In the genomic region with DNA sequence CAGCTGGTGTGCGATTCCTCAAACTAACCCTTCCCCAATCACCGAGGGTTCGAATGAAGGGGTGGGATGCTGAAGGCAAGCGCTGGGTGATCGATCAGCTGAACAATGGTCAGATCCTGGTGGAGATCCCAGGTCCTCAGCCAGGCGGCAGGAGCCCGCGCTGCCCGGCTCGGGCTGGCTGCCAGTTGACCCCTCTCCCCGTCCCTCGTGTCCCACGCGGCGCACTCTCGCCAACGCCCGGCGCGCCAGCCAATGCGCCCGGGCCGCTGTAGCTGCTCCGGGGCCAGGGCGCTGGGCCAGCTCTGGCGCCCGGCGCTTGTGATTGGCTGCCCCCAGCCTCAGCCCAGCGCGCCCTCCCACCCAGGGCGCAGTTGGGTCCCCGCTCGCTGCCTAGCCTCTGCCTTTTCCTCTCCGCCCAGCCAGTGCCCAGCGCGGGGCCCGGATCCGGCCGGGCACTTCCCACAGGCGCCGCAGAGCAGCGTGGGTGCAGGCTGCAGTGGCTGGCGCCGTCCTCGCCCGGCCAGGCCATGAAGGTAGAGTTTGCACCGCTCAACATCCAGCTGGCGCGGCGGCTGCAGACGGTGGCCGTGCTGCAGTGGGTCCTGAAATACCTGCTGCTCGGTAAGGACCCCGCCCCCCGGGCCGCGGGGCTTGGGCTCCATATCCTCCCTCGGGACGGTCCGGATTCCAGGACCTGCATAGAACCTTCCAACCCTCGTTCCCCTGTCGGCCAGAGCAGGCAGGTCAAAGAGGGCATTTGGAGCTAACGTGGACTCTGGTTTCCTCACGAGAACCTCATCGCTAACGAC, we compare ENCODE assay signal across 8 cellular contexts. TPM values are rescaled to one million over a fixed set of nuclear protein-coding genes. Genes with fewer than 3 reads are reported as not detected.
A peak's percentile ranks its signal among the peaks of the same experiment; 100 is the strongest.
DNase-seq lines count a peak whose midpoint lies in the region; TF ChIP-seq lines count a peak whose summit lies in the region.

A gene with protein sequence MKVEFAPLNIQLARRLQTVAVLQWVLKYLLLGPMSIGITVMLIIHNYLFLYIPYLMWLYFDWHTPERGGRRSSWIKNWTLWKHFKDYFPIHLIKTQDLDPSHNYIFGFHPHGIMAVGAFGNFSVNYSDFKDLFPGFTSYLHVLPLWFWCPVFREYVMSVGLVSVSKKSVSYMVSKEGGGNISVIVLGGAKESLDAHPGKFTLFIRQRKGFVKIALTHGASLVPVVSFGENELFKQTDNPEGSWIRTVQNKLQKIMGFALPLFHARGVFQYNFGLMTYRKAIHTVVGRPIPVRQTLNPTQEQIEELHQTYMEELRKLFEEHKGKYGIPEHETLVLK (plus strand): TSS at position 400 of the 809 bp plus-strand sequence. CDS start 128 bp downstream, at position 528.

- H3T11ph ChIP-seq in H9 (ENCODE audit: low read length) = no peak within 1 kb of the TSS

- H3K36me3 ChIP-seq in neuron (ENCODE audit: insufficient read depth, low read length) = no peaks in the 10 kb centered on the region

- H2BK120ac ChIP-seq in H9 (ENCODE audit: low read depth, low read length, poor library complexity, severe bottlenecking) = no peak within 1 kb of the TSS

- H3K36me3 Mint-ChIP-seq in H9 (ENCODE audit: insufficient read depth in 1 of 3, low read depth in 3 of 3) (no peaks in the 10 kb centered on the region; a peak in 1 of 7 replicates), glutamatergic neuron (ENCODE audit: unreplicated experiment) (peaks cover 4% of the 10 kb centered on the region)

- peaks cover 2% of the 10 kb centered on the region; the same call in 1 of the 2 replicates for H3K27me3 ChIP-seq in H9 (ENCODE audit: insufficient read depth, low read length)
- peaks cover 2% of the 10 kb centered on the region for H3K27me3 ChIP-seq in neuron (ENCODE audit: insufficient read depth, low read length)

- H3K27me3 Mint-ChIP-seq in H9 (ENCODE audit: low read depth) = peaks cover 70% of the 10 kb centered on the region
- H3K27me3 Mint-ChIP-seq in glutamatergic neuron (ENCODE audit: unreplicated experiment) = no peaks in the 10 kb centered on the region

- no peak within 1 kb of the TSS for H4K91ac ChIP-seq in H9 (ENCODE audit: insufficient read length, low read depth, low read length)

- no peak within 1 kb of the TSS for H2AK5ac ChIP-seq in H9 (ENCODE audit: insufficient read length, low read length)

- H3K4me2 ChIP-seq in H9 (ENCODE audit: insufficient read depth, insufficient read length, low read length) = peak within 1 kb of the TSS; percentile 84

- TF ChIP-seq CTCF in H9 (conservative IDR thresholded peaks at IDR 0.05) (peak; percentile 42; the same call in 2 of the 3 replicates), VCaP (conservative IDR thresholded peaks at IDR 0.05) (no peak; the same call in 1 of the 2 replicates), glutamatergic neuron (IDR thresholded peaks at IDR 0.05; ENCODE audit: partially characterized antibody, unreplicated experiment) (no peak)

- peak within 1 kb of the TSS; percentile 57; the same call in 1 of the 2 replicates for H3K14ac ChIP-seq in H9 (ENCODE audit: insufficient read depth, low read length)

- no peak within 1 kb of the TSS for H2BK5ac ChIP-seq in H9 (ENCODE audit: insufficient read length, low read length)

- H3K79me1 ChIP-seq in H9 (ENCODE audit: insufficient read depth, low read depth, low read length, poor library complexity, severe bottlenecking) = no peaks in the 10 kb centered on the region

- H3K9me3 Mint-ChIP-seq in H9 (no peaks in the 10 kb centered on the region; a peak in 1 of 5 replicates), glutamatergic neuron (ENCODE audit: unreplicated experiment) (no peaks in the 10 kb centered on the region)

- H3K27ac ChIP-seq in H9 (ENCODE audit: insufficient read length, low read depth, low read length) = no peak within 1 kb of the TSS
- peak within 1 kb of the TSS; percentile 49; the same call in 1 of the 2 replicates for H3K27ac ChIP-seq in VCaP

- H4K5ac ChIP-seq in H9 (ENCODE audit: insufficient read length, low read depth, low read length) = no peak within 1 kb of the TSS

- peak within 1 kb of the TSS; percentile 23 for H3K4me3 ChIP-seq in neuron (ENCODE audit: low read length)

- peak within 1 kb of the TSS; percentile 36 for H3K9ac ChIP-seq in H9 (ENCODE audit: extremely low read depth, insufficient read length, low read length)

- no peak within 1 kb of the TSS for H2BK12ac ChIP-seq in H9 (ENCODE audit: insufficient read length, low read depth, low read length)

- H2BK15ac ChIP-seq in H9 (ENCODE audit: low read depth, low read length) = no peak within 1 kb of the TSS

- no peak within 1 kb of the TSS for H2BK20ac ChIP-seq in H9 (ENCODE audit: low read depth, low read length, poor library complexity, severe bottlenecking)

- H3K9me3 ChIP-seq in H9 (ENCODE audit: control insufficient read depth, low read depth, low read length) (no peaks in the 10 kb centered on the region), neuron (ENCODE audit: low read length) (no peaks in the 10 kb centered on the region)

- no peaks in the 10 kb centered on the region for H4K20me1 ChIP-seq in H9 (ENCODE audit: control insufficient read depth, insufficient read depth, insufficient read length)

- no peak within 1 kb of the TSS for H3K4ac ChIP-seq in H9 (ENCODE audit: low read depth, low read length)

- H3K23ac ChIP-seq in H9 (ENCODE audit: insufficient read length, low read depth, low read length) = no peak within 1 kb of the TSS

- WGBS in H9 (ENCODE audit: extremely low coverage, insufficient read length, low lambda C conversion rate) = no CpG with 5 or more reads among the region's 66 CpGs

- peak within 1 kb of the TSS; percentile 5 for H2AFZ ChIP-seq in H9 (ENCODE audit: low read length)
- peak within 1 kb of the TSS; percentile 22 for H2AFZ ChIP-seq in neuron (ENCODE audit: low read depth, low read length)

- H3K4me1 ChIP-seq in H9 (ENCODE audit: insufficient read depth, low read length) = no peaks in the 10 kb centered on the region
- H3K4me1 ChIP-seq in neuron (ENCODE audit: insufficient read depth, low read length) = peaks cover 11% of the 10 kb centered on the region

- no peaks in the 10 kb centered on the region for H3K79me2 ChIP-seq in H9 (ENCODE audit: insufficient read depth, low read length)

- no peak within 1 kb of the TSS for H4K8ac ChIP-seq in H9 (replicated peaks; ENCODE audit: insufficient read length, low read depth, low read length)

- H3K27ac Mint-ChIP-seq in H9 = peak within 1 kb of the TSS in 1 of 3 experiments; percentile 14; a peak in 1 of 7 replicates
- H3K27ac Mint-ChIP-seq in glutamatergic neuron (ENCODE audit: unreplicated experiment) = no peak within 1 kb of the TSS

- H3K18ac ChIP-seq in H9 (ENCODE audit: insufficient read length, low read depth, low read length) = peak within 1 kb of the TSS; percentile 11

- H3K23me2 ChIP-seq in H9 (ENCODE audit: insufficient read length, low read depth, low read length, poor library complexity, severe bottlenecking) = peaks cover 11% of the 10 kb centered on the region

- H3K4me1 Mint-ChIP-seq in H9 = peaks cover 12 to 13% of the 10 kb centered on the region in 2 experiments
- H3K4me1 Mint-ChIP-seq in glutamatergic neuron (ENCODE audit: low read depth, unreplicated experiment) = no peaks in the 10 kb centered on the region

- DNase-seq in AG08396 (ENCODE audit: low spot score) = peak; percentile 60
- DNase-seq in H9 = peak; percentile 84
- peak; percentile 66 for DNase-seq in glutamatergic neuron
- no peak for DNase-seq in cortex of kidney (lab: John Stamatoyannopoulos, UW)
- no peak for DNase-seq in GM19238 (ENCODE audit: insufficient read length, low spot score)
- DNase-seq in central memory CD4-positive, alpha-beta T cell = no peak

- H3K56ac ChIP-seq in H9 (ENCODE audit: insufficient read length, low read depth, low read length) = no peak within 1 kb of the TSS

- H3K4me3 Mint-ChIP-seq in H9 (peak within 1 kb of the TSS; percentile 69 to 77), glutamatergic neuron (ENCODE audit: unreplicated experiment) (peak within 1 kb of the TSS; percentile 84)

RNA-seq across cellular contexts. Expression of the gene that starts here (rescaled TPM):
- total RNA-seq in H9 (2021) (not detected in 2 replicates), glutamatergic neuron (ENCODE audit: unreplicated experiment) (not detected)

Comparison
In these comparisons a context has a peak if more than half of its experiments do, and no peak if none do; other contexts are left out.
1. Peak in DNase-seq, H3K9ac ChIP-seq and H3K4me2 ChIP-seq in H9; RNA of the gene not detected or under 1 TPM.
2. Peak in DNase-seq in glutamatergic neuron; RNA of the gene not detected or under 1 TPM.